ENCODE assay signal across 34 cellular contexts in genomic region chr1:117161887-117162286, GRCh38. TPM values are rescaled to one million over a fixed set of nuclear protein-coding genes. Genes with fewer than 3 reads are reported as not detected.
DNase-seq lines count a peak whose midpoint lies in the region; ATAC-seq and TF ChIP-seq lines count a peak whose summit lies in the region.
"Had no signal": no experiment of that assay in that cellular context is flagged by ENCODE, and none has a peak within 500 bp of the region (broad histone marks: within the 10 kb centered on the region; RNA-seq: fewer than 3 reads in every experiment).

No MANE protein-coding gene starts in this region.

- H3K4me1 ChIP-seq in PC-3 (ENCODE audit: insufficient read depth, low read length): peaks cover 49% of the 10 kb centered on the region
- no peaks in the 10 kb centered on the region for H3K4me1 ChIP-seq in upper lobe of right lung
- no peaks in the 10 kb centered on the region for H3K4me1 ChIP-seq in lower lobe of right lung
- H3K4me1 ChIP-seq: esophagus muscularis mucosa, testis, vagina had no signal

- H3F3A ChIP-seq in PC-3 (ENCODE audit: low read length, unreplicated experiment): peaks cover 4% of the 10 kb centered on the region

- H3K9me2 ChIP-seq in PC-3 (replicated peaks; ENCODE audit: low read length): no peaks in the 10 kb centered on the region

- no peaks in the 10 kb centered on the region for H4K20me1 ChIP-seq in PC-3 (ENCODE audit: low read length)

- H3K79me2 ChIP-seq in PC-3 (ENCODE audit: low read length): no peaks in the 10 kb centered on the region

- intact Hi-C loops in PC-3 (cut with micrococcal nuclease): loop anchor here (1.0 to 5.0 kb wide), 2 partner anchors 14 to 120 kb away; no protein-coding TSS in a partner anchor
- intact Hi-C loops in left colon (cut with DNase I, micrococcal nuclease): no loop called here
- intact Hi-C loops in upper lobe of right lung (cut with DNase I): no loop called here
- intact Hi-C loops in lower lobe of right lung (cut with DNase I): no loop called here

- peak; percentile 50 for DNase-seq in HT-29 (ENCODE audit: low spot score)
- DNase-seq in PC-3: peak; percentile 69
- DNase-seq in left colon: no peak
- no peak for DNase-seq in upper lobe of right lung
- no peak for DNase-seq in T-helper 1 cell
- no peak for DNase-seq in lower lobe of right lung
- DNase-seq: activated CD4-positive, alpha-beta T cell treated with anti-CD3 and anti-CD28 coated beads, Interleukin-2, amount 50 U/mL, for 48 hours; activated CD4-positive, CD25-positive, alpha-beta regulatory T cell; activated CD8-positive, alpha-beta memory T cell treated with anti-CD3 and anti-CD28 coated beads, Interleukin-2, amount 50 U/mL, for 48 hours; anterior cingulate cortex; effector memory CD8-positive, alpha-beta T cell; foreskin melanocyte; GDM1; hippocampal formation; mesendoderm; MG63; naive thymus-derived CD4-positive, alpha-beta T cell; NCI-H1417; NCI-H2107; NCI-H510A; right cardiac atrium; stimulated activated CD4-positive, alpha-beta T cell treated with anti-CD3 and anti-CD28 coated beads, Interleukin-12 subunit alpha, Interleukin-12 subunit beta, amount 100 ng/mL, for 4 hours; stimulated activated CD4-positive, alpha-beta T cell treated with anti-CD3 and anti-CD28 coated beads, Interleukin-4, amount 100 ng/mL, for 24 hours; stimulated activated naive CD4-positive, alpha-beta T cell; T-helper 9 cell; testis had no signal

- no TSS peak for BruUV-seq in PC-3 (replicated peaks; lab: Mats Ljungman, UMichigan)

- TF ChIP-seq CTCF in PC-3 (conservative IDR thresholded peaks at IDR 0.05; ENCODE audit: low read depth, low read length) (no peak), upper lobe of right lung (IDR thresholded peaks at IDR 0.05) (no peak), lower lobe of right lung (IDR thresholded peaks at IDR 0.05) (no peak)

- H3K27me3 ChIP-seq in PC-3 (ENCODE audit: low read length): no peaks in the 10 kb centered on the region
- no peaks in the 10 kb centered on the region for H3K27me3 ChIP-seq in upper lobe of right lung
- H3K27me3 ChIP-seq in lower lobe of right lung (ENCODE audit: low read depth): no peaks in the 10 kb centered on the region
- H3K27me3 ChIP-seq: cardiac muscle cell, esophagus muscularis mucosa, MG63, testis, vagina had no signal

- H3K9me3 ChIP-seq in PC-3 (ENCODE audit: low read length) (no peaks in the 10 kb centered on the region), upper lobe of right lung (no peaks in the 10 kb centered on the region), lower lobe of right lung (no peaks in the 10 kb centered on the region)
- H3K9me3 ChIP-seq: esophagus muscularis mucosa, testis, vagina had no signal

- H3K4me2 ChIP-seq in PC-3 (ENCODE audit: low read length): peak overlapping the region; percentile 20

- H2AFZ ChIP-seq in PC-3 (ENCODE audit: low read length): no peak overlapping the region

- no peaks in the 10 kb centered on the region for H3K36me3 ChIP-seq in PC-3 (ENCODE audit: low read depth, low read length)
- no peaks in the 10 kb centered on the region for H3K36me3 ChIP-seq in upper lobe of right lung
- H3K36me3 ChIP-seq in lower lobe of right lung: no peaks in the 10 kb centered on the region
- H3K36me3 ChIP-seq: cardiac muscle cell, esophagus muscularis mucosa, MG63, vagina had no signal

- peak; percentile 53 for ATAC-seq in PC-3
- ATAC-seq in left colon: peak; percentile 62
- peak; percentile 34 for ATAC-seq in upper lobe of right lung
- ATAC-seq in esophagus mucosa: no peak
- ATAC-seq in lower lobe of right lung: no peak
- ATAC-seq: activated naive CD4-positive, alpha-beta T cell treated with anti-CD3 and anti-CD28 coated beads, Interleukin-2, amount 50 U/mL, for 72 hours; activated T-helper 17 cell treated with anti-CD3 and anti-CD28 coated beads, Interleukin-2, amount 50 U/mL, for 72 hours; effector memory CD8-positive, alpha-beta T cell; naive thymus-derived CD4-positive, alpha-beta T cell; right cardiac atrium had no signal

- H3K27ac ChIP-seq in PC-3 (ENCODE audit: low read length) (peak overlapping the region; percentile 59), upper lobe of right lung (no peak overlapping the region), lower lobe of right lung (no peak overlapping the region)
- H3K27ac ChIP-seq: cardiac muscle cell, coronary artery, esophagus muscularis mucosa, testis, vagina had no signal

- no peak overlapping the region for H3K4me3 ChIP-seq in PC-3 (ENCODE audit: low read length)
- no peak overlapping the region for H3K4me3 ChIP-seq in upper lobe of right lung
- no peak overlapping the region for H3K4me3 ChIP-seq in lower lobe of right lung
- H3K4me3 ChIP-seq: cardiac muscle cell, coronary artery, esophagus muscularis mucosa, MG63, testis, vagina had no signal

- POLR2A ChIA-PET in PC-3 (lab: Charles Lee; ENCODE audit: unreplicated experiment): interaction anchor here (0.6 kb wide), 1 partner anchor 15 kb away, joined by 4 read pairs; no protein-coding TSS in a partner anchor

- CTCF ChIA-PET in PC-3 (lab: Charles Lee): interaction anchor here (1.0 kb wide), 1 partner anchor 34 kb away, joined by 4 read pairs; no protein-coding TSS in a partner anchor

- H3K9ac ChIP-seq in PC-3 (ENCODE audit: low read length): no peak overlapping the region

RNA-seq across cellular contexts. Expression of gene TRIM45, which starts 40.3 kb away (rescaled TPM):
- 0.94 and 1.5 TPM in 2 replicates for total RNA-seq in HT-29 (2014; rRNA removed; shearing (Covaris generic))
- total RNA-seq in PC-3 (2014; rRNA removed) (3.1 and 4.3 TPM in 2 replicates), left colon (1 to 10 TPM; 1.3 to 1.6 TPM), upper lobe of right lung (1.7 TPM), esophagus mucosa (1.8 TPM), lower lobe of right lung (2.1 TPM)

RNA-seq across cellular contexts. Expression of gene VTCN1, which starts 48.8 kb away (rescaled TPM):
- not detected in 2 replicates for total RNA-seq in HT-29 (2014; rRNA removed; shearing (Covaris generic))
- 0.12 TPM in 1 of 2 replicates, not detected in the other for total RNA-seq in PC-3 (2014; rRNA removed)
- total RNA-seq in left colon: not detected
- not detected for total RNA-seq in upper lobe of right lung
- total RNA-seq in esophagus mucosa: 1.0 TPM
- 0.77 TPM for total RNA-seq in lower lobe of right lung
- total RNA-seq: activated naive CD4-positive, alpha-beta T cell treated with anti-CD3 and anti-CD28 coated beads, Interleukin-2, amount 50 U/mL, for 72 hours; activated T-helper 17 cell treated with anti-CD3 and anti-CD28 coated beads, Interleukin-2, amount 50 U/mL, for 72 hours; cardiac muscle cell; esophagus muscularis mucosa; naive thymus-derived CD4-positive, alpha-beta T cell; osteoblast; vagina had no signal

Comparison
In these comparisons a context has a peak if more than half of its experiments do, and no peak if none do; other contexts are left out.
1. DNase-seq: peak in HT-29 (single experiment) and PC-3 (single experiment); none in left colon (0 of 2), upper lobe of right lung (single experiment), T-helper 1 cell (0 of 5) and lower lobe of right lung (single experiment).
2. ATAC-seq: peak in PC-3 (single experiment), left colon (single experiment) and upper lobe of right lung (single experiment); none in esophagus mucosa (single experiment) and lower lobe of right lung (0 of 2).